In the genomic region with DNA sequence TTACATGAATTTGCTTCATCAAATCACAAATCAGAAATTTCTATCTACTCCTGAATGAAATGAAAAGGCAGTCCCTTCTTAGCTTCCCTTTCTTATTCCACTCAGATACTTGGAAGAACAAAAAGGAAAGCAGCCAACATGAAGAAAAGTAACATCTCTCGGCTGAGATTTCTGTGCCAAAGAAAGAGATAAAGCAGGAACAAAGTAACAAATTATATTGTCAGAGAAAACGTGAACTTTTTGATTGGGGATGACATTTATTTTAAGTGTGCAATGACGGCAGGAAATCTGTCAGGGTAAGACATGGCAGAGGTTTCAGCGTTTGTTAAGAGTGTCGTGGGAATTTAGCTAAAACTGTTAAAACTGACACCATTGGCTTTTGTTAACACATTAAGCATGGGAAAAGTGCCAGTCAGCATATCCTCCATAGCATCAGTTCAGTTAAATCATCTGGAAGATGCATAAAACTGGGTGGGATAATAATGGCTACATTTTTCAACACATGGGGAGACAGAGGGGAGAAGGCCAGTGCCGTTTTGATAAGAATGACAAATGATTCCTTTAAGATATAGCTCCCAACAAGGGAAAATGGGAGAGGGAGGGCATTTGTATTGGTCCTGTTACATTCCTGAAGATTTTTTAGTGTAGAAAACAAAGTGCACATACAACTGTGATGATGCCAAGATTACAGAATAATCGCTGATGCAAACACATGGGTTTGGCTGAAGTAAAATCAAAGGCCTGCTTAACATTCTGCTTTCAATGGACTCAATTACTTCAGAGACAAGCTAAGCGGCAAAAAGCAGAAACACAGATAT, we compare ENCODE assay signal across 23 cellular contexts.
DNase-seq lines count a peak whose midpoint lies in the region; ATAC-seq and TF ChIP-seq lines count a peak whose summit lies in the region.
"Had no signal": no experiment of that assay in that cellular context is flagged by ENCODE, and none has a peak within 500 bp of the region (broad histone marks: within the 10 kb centered on the region; RNA-seq: fewer than 3 reads in every experiment).

No MANE protein-coding gene starts in this region.

- H2BK120ac ChIP-seq in IMR-90 (ENCODE audit: low read depth, low read length) (no peak overlapping the region), mesenchymal stem cell (ENCODE audit: low read depth, low read length) (no peak overlapping the region)

- H2BK15ac ChIP-seq in IMR-90 (ENCODE audit: low read depth, low read length) = no peak overlapping the region
- no peak overlapping the region for H2BK15ac ChIP-seq in mesenchymal stem cell (ENCODE audit: low read depth, poor library complexity, severe bottlenecking)

- H3K27ac ChIP-seq in IMR-90 (ENCODE audit: insufficient read depth, low read length) = no peak overlapping the region
- no peak overlapping the region for H3K27ac ChIP-seq in mesenchymal stem cell (ENCODE audit: low read length, poor library complexity, severe bottlenecking)
- peak overlapping the region; percentile 38 for H3K27ac ChIP-seq in urinary bladder (ENCODE audit: low read depth)
- H3K27ac ChIP-seq: C4-2B, GM23248 had no signal

- H2AFZ ChIP-seq in IMR-90 (replicated peaks; ENCODE audit: low read length, poor library complexity) (no peak overlapping the region), mesenchymal stem cell (ENCODE audit: low read depth, low read length) (no peak overlapping the region)
- H2AFZ ChIP-seq: GM23248 had no signal

- H3K36me3 Mint-ChIP-seq in brain = no peaks in the 10 kb centered on the region

- H2BK12ac ChIP-seq in mesenchymal stem cell (ENCODE audit: low read length in 2 of 2) = no peak overlapping the region

- H3K23ac ChIP-seq in IMR-90 (ENCODE audit: low read depth, low read length) (no peak overlapping the region), mesenchymal stem cell (ENCODE audit: low read length in 2 of 2) (no peak overlapping the region)

- H3K9me3 ChIP-seq in IMR-90 (ENCODE audit: control insufficient read depth, insufficient read depth, low read length) (no peaks in the 10 kb centered on the region), mesenchymal stem cell (ENCODE audit: control insufficient read depth, low read length) (no peaks in the 10 kb centered on the region)
- H3K9me3 ChIP-seq: HAP-1, SK-N-SH had no signal

- peaks cover 3% of the 10 kb centered on the region; the same call in 1 of the 2 replicates for H4K20me1 ChIP-seq in IMR-90 (ENCODE audit: insufficient read depth, low read length)

- dilution Hi-C loops in IMR-90 (cut with HindIII; ENCODE audit: low sequenced_read_pairs, unreplicated experiment) = no loop called here

- H4K91ac ChIP-seq in IMR-90 (ENCODE audit: insufficient read depth, low read depth, low read length) (no peak overlapping the region), mesenchymal stem cell (ENCODE audit: low read length) (no peak overlapping the region)

- DNase-seq in IMR-90 (no peak), mesenchymal stem cell (no peak), NCI-H69 (lab: John Stamatoyannopoulos, UW) (no peak), posterior cingulate gyrus (no peak), HEK293T (ENCODE audit: extremely low spot score) (no peak)
- DNase-seq: AML-193; DMS53; GF-D8; GM23248; NCI-H1105; NCI-H146; NCI-H2029; NCI-H2227 treated with DMSO at 0.1 percent for 48 hours; NCI-H510A; NCI-H748 treated with DMSO at 0.1 percent for 48 hours; NK-92 treated with Interleukin-12 subunit alpha and Interleukin-12 subunit beta, amount 100 ng/mL, for 24 hours; SIG-M5; SK-N-SH had no signal

- H2BK5ac ChIP-seq in IMR-90 (ENCODE audit: low read depth, low read length, poor library complexity, severe bottlenecking) (no peak overlapping the region), mesenchymal stem cell (ENCODE audit: low read depth, low read length, poor library complexity, severe bottlenecking) (no peak overlapping the region)

- H4K8ac ChIP-seq in IMR-90 (ENCODE audit: low read depth in 2 of 2, low read length in 2 of 2) = no peak overlapping the region
- no peak overlapping the region for H4K8ac ChIP-seq in mesenchymal stem cell (ENCODE audit: low read length)

- TF ChIP-seq POLR2A in IMR-90 (IDR thresholded peaks at IDR 0.05; ENCODE audit: low read depth, low read length) = no peak

- in situ Hi-C loops in IMR-90 (cut with MboI; ENCODE audit: low sequenced_read_pairs) = no loop called here

- no peak overlapping the region for H3K56ac ChIP-seq in IMR-90 (ENCODE audit: extremely low read depth, insufficient read depth, low read length)

- BruUV-seq in IMR-90 (replicated peaks; lab: Mats Ljungman, UMichigan) = no TSS peak

- H2AK9ac ChIP-seq in IMR-90 (replicated peaks; ENCODE audit: low read depth, low read length, poor library complexity) = no peak overlapping the region

- H3K9ac ChIP-seq in IMR-90 (ENCODE audit: low read depth, low read length) = no peak overlapping the region
- H3K9ac ChIP-seq in mesenchymal stem cell (ENCODE audit: low read length) = peak overlapping the region; percentile 16
- H3K9ac ChIP-seq: GM23248, SK-N-SH had no signal

- peaks cover 92% of the 10 kb centered on the region for H3K4me1 Mint-ChIP-seq in brain

- H3K4me1 ChIP-seq in IMR-90 (ENCODE audit: control insufficient read depth, insufficient read depth, low read length) (peaks cover 5% of the 10 kb centered on the region; the same call in 1 of the 2 replicates), mesenchymal stem cell (ENCODE audit: control insufficient read depth, insufficient read depth, low read depth, low read length) (peaks cover 4% of the 10 kb centered on the region), urinary bladder (ENCODE audit: insufficient read depth) (no peaks in the 10 kb centered on the region)
- H3K4me1 ChIP-seq: HAP-1 had no signal

- no peak for TF ChIP-seq RAD21 in IMR-90 (IDR thresholded peaks at IDR 0.05; ENCODE audit: low read length)

- no peak overlapping the region for H2AK5ac ChIP-seq in IMR-90 (ENCODE audit: low read depth, low read length)
- no peak overlapping the region for H2AK5ac ChIP-seq in mesenchymal stem cell (ENCODE audit: low read length, severe bottlenecking)

- no peak overlapping the region for H2BK20ac ChIP-seq in IMR-90 (ENCODE audit: low read depth, low read length)

- no peak overlapping the region for H3K4ac ChIP-seq in IMR-90 (ENCODE audit: low read depth, low read length)
- H3K4ac ChIP-seq in mesenchymal stem cell (ENCODE audit: low read depth in 1 of 2, low read length in 2 of 2) = no peak overlapping the region

- no peaks in the 10 kb centered on the region for H3K9me3 Mint-ChIP-seq in brain

- H3K14ac ChIP-seq in IMR-90 (replicated peaks; ENCODE audit: low read depth, low read length) (no peak overlapping the region), mesenchymal stem cell (ENCODE audit: low read length in 2 of 2) (no peak overlapping the region)

- no peak overlapping the region for H3K4me2 ChIP-seq in IMR-90 (ENCODE audit: low read depth, low read length)
- no peak overlapping the region for H3K4me2 ChIP-seq in mesenchymal stem cell (ENCODE audit: low read length, poor library complexity, severe bottlenecking)
- H3K4me2 ChIP-seq: SK-N-SH had no signal

- TF ChIP-seq CTCF in IMR-90 (conservative IDR thresholded peaks at IDR 0.05; ENCODE audit: low read depth, low read length) (no peak), brain (conservative IDR thresholded peaks at IDR 0.05) (no peak)

- H3K4me3 Mint-ChIP-seq in brain = no peak overlapping the region

- peaks cover 6% of the 10 kb centered on the region; the same call in 1 of the 2 replicates for H3K9me1 ChIP-seq in IMR-90 (ENCODE audit: insufficient read depth, low read length)

- no peak for ATAC-seq in IMR-90 (ENCODE audit: low read depth)
- ATAC-seq: Panc1 had no signal

- POLR2A ChIA-PET in IMR-90 (lab: Charles Lee; ENCODE audit: unreplicated experiment) = no interaction called here
- POLR2A ChIA-PET in HEK293T (lab: Yijun Ruan, JAX) = interaction anchor here (0.6 to 0.7 kb wide), 2 partner anchors 11 to 511 kb away, joined by 3 to 5 read pairs; no protein-coding TSS in a partner anchor

- H3K27me3 ChIP-seq in IMR-90 (ENCODE audit: control insufficient read depth, insufficient read depth, low read length) (no peaks in the 10 kb centered on the region), mesenchymal stem cell (ENCODE audit: control insufficient read depth in 1 of 2, insufficient read depth in 1 of 2, low read length in 2 of 2) (no peaks in the 10 kb centered on the region)

- H4K5ac ChIP-seq in IMR-90 (ENCODE audit: low read depth, low read length) = no peak overlapping the region

- intact Hi-C loops in IMR-90 (cut with micrococcal nuclease) (no loop called here), posterior cingulate gyrus (cut with DNase I) (no loop called here)

- H3K18ac ChIP-seq in IMR-90 (ENCODE audit: low read depth, low read length) (no peak overlapping the region), mesenchymal stem cell (ENCODE audit: low read depth in 1 of 2, low read length in 2 of 2) (no peak overlapping the region)

- H3K36me3 ChIP-seq in IMR-90 (ENCODE audit: control insufficient read depth, insufficient read depth, low read length) (no peaks in the 10 kb centered on the region), mesenchymal stem cell (ENCODE audit: control insufficient read depth in 1 of 2, insufficient read depth in 2 of 2, low read depth in 1 of 2, low read length in 2 of 2) (no peaks in the 10 kb centered on the region), urinary bladder (ENCODE audit: insufficient read depth) (no peaks in the 10 kb centered on the region)
- H3K36me3 ChIP-seq: HAP-1 had no signal

- CTCF ChIA-PET in IMR-90 (lab: Yijun Ruan, JAX) (no interaction called here), HEK293T (lab: Yijun Ruan, JAX) (interaction anchor here (0.6 kb wide), 1 partner anchor 34 kb away, joined by 3 read pairs; no protein-coding TSS in a partner anchor)

- H3K27me3 Mint-ChIP-seq in brain = no peaks in the 10 kb centered on the region

- H3K79me1 ChIP-seq in IMR-90 (ENCODE audit: low read depth in 1 of 2, low read length in 2 of 2) (peaks cover 0 to 19% of the 10 kb centered on the region in 2 experiments; a peak in 2 of 4 replicates), mesenchymal stem cell (replicated peaks; ENCODE audit: low read length, poor library complexity, severe bottlenecking) (peaks cover 10% of the 10 kb centered on the region)

- peak overlapping the region in 3 of 5 experiments; percentile 41 to 77 (median 64) for H3K27ac Mint-ChIP-seq in brain

- H3K4me3 ChIP-seq in IMR-90 (ENCODE audit: insufficient read depth, low read depth, low read length) (no peak overlapping the region), mesenchymal stem cell (ENCODE audit: insufficient read depth in 1 of 2, low read depth in 1 of 2, low read length in 2 of 2) (peak overlapping the region in 1 of 2 experiments; percentile 16), urinary bladder (ENCODE audit: low read depth, low read length) (no peak overlapping the region)
- H3K4me3 ChIP-seq: GM23248, HAP-1 had no signal

- WGBS in IMR-90 (ENCODE audit: extremely low coverage in 2 of 2, insufficient read length in 1 of 2), 2 experiments = 50% methylated on average over 2 of the region's 8 CpGs; no CpG with 5 or more reads in 1 of the 2 experiments
- WGBS in mesenchymal stem cell = 84% methylated on average over 8 of the region's 8 CpGs
- 34% methylated on average over 8 of the region's 8 CpGs for WGBS in urinary bladder

TF ChIP-seq in IMR-90, 13 proteins besides CTCF, POLR2A, EP300 and RAD21 (continues in another document):
- peak; percentile 69 for TF ChIP-seq MAFK (IDR thresholded peaks at IDR 0.05; ENCODE audit: low read depth, low read length)

TF ChIP-seq in HEK293T, 16 proteins besides CTCF, POLR2A, EP300 and RAD21 (continues in another document):
- TF ChIP-seq FOXM1 (IDR thresholded peaks at IDR 0.05; ENCODE audit: borderline replicate concordance) (no peak), SUZ12 (IDR thresholded peaks at IDR 0.05) (no peak)
